8 cellular contexts compared by ENCODE assay signal in the genomic region with DNA sequence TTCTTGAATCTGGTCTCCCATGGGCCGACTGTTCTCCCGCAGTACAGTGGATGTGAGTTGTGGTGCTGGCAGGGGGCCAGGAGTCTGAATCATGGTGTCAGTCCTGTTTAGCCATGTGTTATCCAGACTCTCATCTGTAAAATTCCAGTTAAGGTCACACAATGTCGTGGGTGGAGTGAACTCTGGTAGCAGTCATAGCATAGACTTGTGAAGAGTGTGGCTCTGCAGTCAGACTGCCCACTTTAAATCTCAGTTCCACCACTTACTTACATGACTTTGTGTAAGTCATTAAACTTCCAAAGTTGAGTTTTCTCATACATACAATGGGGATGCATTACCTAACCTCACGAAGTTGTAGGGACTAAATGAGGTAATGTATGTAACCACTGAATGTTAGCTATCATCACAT.
DNase-seq lines count a peak whose midpoint lies in the region; ATAC-seq and TF ChIP-seq lines count a peak whose summit lies in the region.

No MANE protein-coding gene starts in this region.

- peaks cover 33% of the 10 kb centered on the region for H3K36me3 Mint-ChIP-seq in activated naive CD4-positive, alpha-beta T cell treated with anti-CD3 and anti-CD28 coated beads, Interleukin-2, amount 10 ng/mL, durations not matched to agents 7 days and 5 days

- POLR2A ChIA-PET in AG04450 (lab: Yijun Ruan, JAX): no interaction called here

- CTCF ChIA-PET in AG04450 (lab: Charles Lee): interaction anchor here (0.5 to 2.0 kb wide), 3 partner anchors 247 to 670 kb away, joined by 3 to 10 read pairs (median 3); a partner anchor contains a TSS
- CTCF ChIA-PET in activated naive CD4-positive, alpha-beta T cell treated with anti-CD3 and anti-CD28 coated beads, Interleukin-2, amount 10 ng/mL, durations not matched to agents 7 days and 5 days (lab: Charles Lee): interaction anchor here (1.3 kb wide), 1 partner anchor 48 kb away, joined by 5 read pairs; no protein-coding TSS in a partner anchor

- TF ChIP-seq CTCF in AG04450 (IDR thresholded peaks at IDR 0.05; ENCODE audit: low read depth, low read length) (no peak), body of pancreas (IDR thresholded peaks at IDR 0.05) (no peak)

- no peaks in the 10 kb centered on the region for H3K27me3 Mint-ChIP-seq in activated naive CD4-positive, alpha-beta T cell treated with anti-CD3 and anti-CD28 coated beads, Interleukin-2, amount 10 ng/mL, durations not matched to agents 7 days and 5 days

- no peak overlapping the region for H3K27ac Mint-ChIP-seq in activated naive CD4-positive, alpha-beta T cell treated with anti-CD3 and anti-CD28 coated beads, Interleukin-2, amount 10 ng/mL, durations not matched to agents 7 days and 5 days

- no peaks in the 10 kb centered on the region for H3K9me3 ChIP-seq in AG04450 (ENCODE audit: control insufficient read depth, insufficient read depth, low read length)
- no peaks in the 10 kb centered on the region for H3K9me3 ChIP-seq in body of pancreas

- H3K4me3 ChIP-seq in AG04450 (ENCODE audit: low read depth, low read length) (no peak overlapping the region), body of pancreas (no peak overlapping the region)

- no peak for TF ChIP-seq POLR2A in body of pancreas (IDR thresholded peaks at IDR 0.05)

- peak; percentile 91 for ATAC-seq in body of pancreas
- ATAC-seq in left lobe of liver: peak; percentile 44
- no peak for ATAC-seq in HG02623 (IDR thresholded peaks at IDR 0.05; ENCODE audit: unreplicated experiment)

- H3K36me3 ChIP-seq in body of pancreas (replicated peaks in 1 of 2; ENCODE audit: insufficient read depth in 1 of 2, low read depth in 2 of 2): peaks cover 0 to 8% of the 10 kb centered on the region in 2 donors

- H3K27me3 ChIP-seq in AG04450 (ENCODE audit: control insufficient read depth, insufficient read depth, low read length) (no peaks in the 10 kb centered on the region), body of pancreas (no peaks in the 10 kb centered on the region)

- intact Hi-C loops in body of pancreas (cut with DNase I): no loop called here

- 26 to 27% methylated on average over 4 of the region's 4 CpGs for WGBS in body of pancreas, 2 donors

- no peak overlapping the region for H3K4me3 Mint-ChIP-seq in activated naive CD4-positive, alpha-beta T cell treated with anti-CD3 and anti-CD28 coated beads, Interleukin-2, amount 10 ng/mL, durations not matched to agents 7 days and 5 days

- H3K27ac ChIP-seq in AG04450 (ENCODE audit: low read depth, low read length) (peak overlapping the region; percentile 63), body of pancreas (peak overlapping the region; percentile 16 to 80 (median 43))

- H3K9me3 Mint-ChIP-seq in activated naive CD4-positive, alpha-beta T cell treated with anti-CD3 and anti-CD28 coated beads, Interleukin-2, amount 10 ng/mL, durations not matched to agents 7 days and 5 days: no peaks in the 10 kb centered on the region

- peaks cover 2% of the 10 kb centered on the region for H3K4me1 Mint-ChIP-seq in activated naive CD4-positive, alpha-beta T cell treated with anti-CD3 and anti-CD28 coated beads, Interleukin-2, amount 10 ng/mL, durations not matched to agents 7 days and 5 days

- H3K4me1 ChIP-seq in body of pancreas: peaks cover 28% of the 10 kb centered on the region

- DNase-seq in AG04450 (ENCODE audit: low read depth, low spot score) (peak; percentile 86), HUDEP-2 (lab: John Stamatoyannopoulos, UW; ENCODE audit: unreplicated experiment in 76 of 76) (peak in 66 of 76 experiments; percentile 3 to 76 (median 43)), body of pancreas (peak; percentile 85 to 91 (median 88)), left lobe of liver (ENCODE audit: low spot score) (no peak), ureter (ENCODE audit: low spot score) (peak; percentile 89), medulla oblongata (ENCODE audit: extremely low spot score) (no peak)
- DNase-seq in activated naive CD4-positive, alpha-beta T cell treated with anti-CD3 and anti-CD28 coated beads, Interleukin-2, amount 10 ng/mL, durations not matched to agents 7 days and 5 days: no peak

Comparison
In these comparisons a context has a peak if more than half of its experiments do, and no peak if none do; other contexts are left out.
1. DNase-seq: peak in AG04450 (single experiment), HUDEP-2 (66 of 76), body of pancreas (4 of 4) and ureter (single experiment); none in left lobe of liver (single experiment), medulla oblongata (single experiment) and activated naive CD4-positive, alpha-beta T cell treated with anti-CD3 and anti-CD28 coated beads, Interleukin-2, amount 10 ng/mL, durations not matched to agents 7 days and 5 days (single experiment).